Comparison of ENCODE assay signal across 27 cellular contexts in genomic region chr16:1142911-1143310, GRCh38. TPM values are rescaled to one million over a fixed set of nuclear protein-coding genes. Genes with fewer than 3 reads are reported as not detected.
DNase-seq lines count a peak whose midpoint lies in the region; TF ChIP-seq lines count a peak whose summit lies in the region.
"Had no signal": no experiment of that assay in that cellular context is flagged by ENCODE, and none has a peak within 500 bp of the region (broad histone marks: within the 10 kb centered on the region; RNA-seq: fewer than 3 reads in every experiment).

No MANE protein-coding gene starts in this region.

- TF ChIP-seq CTCF in A673 (conservative IDR thresholded peaks at IDR 0.05; ENCODE audit: low read depth, low read length) (no peak), neural progenitor cell (IDR thresholded peaks at IDR 0.05) (no peak), glutamatergic neuron (IDR thresholded peaks at IDR 0.05; ENCODE audit: partially characterized antibody, unreplicated experiment) (no peak)

- H3K4me1 Mint-ChIP-seq in neural progenitor cell: peaks cover 30% of the 10 kb centered on the region
- peaks cover 12% of the 10 kb centered on the region for H3K4me1 Mint-ChIP-seq in glutamatergic neuron (ENCODE audit: low read depth, unreplicated experiment)
- H3K4me1 Mint-ChIP-seq: CD14-positive monocyte; CD4-positive, CD25-positive, alpha-beta regulatory T cell; CD8-positive, alpha-beta memory T cell had no signal

- DNase-seq in A673 (ENCODE audit: low spot score): peak; percentile 49
- DNase-seq in NCI-H69 (lab: John Stamatoyannopoulos, UW): peak; percentile 19
- no peak for DNase-seq in neural progenitor cell (ENCODE audit: low spot score)
- DNase-seq in glutamatergic neuron: no peak
- no peak for DNase-seq in NK-92 (lab: John Stamatoyannopoulos, UW; ENCODE audit: unreplicated experiment)
- DNase-seq in NCI-H82 treated with DMSO at 0.1 percent for 48 hours (lab: John Stamatoyannopoulos, UW; ENCODE audit: unreplicated experiment): no peak
- DNase-seq in pons (ENCODE audit: low spot score): no peak
- DNase-seq: ACHN; BE2C; C1 segment of cervical spinal cord; CD4-positive, alpha-beta memory T cell; CD4-positive, CD25-positive, alpha-beta regulatory T cell; CD8-positive, alpha-beta memory T cell; COR-L47; DMS 273 treated with DMSO at 0.1 percent for 48 hours; DMS153; DMS53; DMS79; DND-41; EL; GDM1 had no signal

- H3K9me3 ChIP-seq in A673 (ENCODE audit: low read depth, low read length, poor library complexity, severe bottlenecking): no peaks in the 10 kb centered on the region
- H3K9me3 ChIP-seq in BLaER1 treated with 17β-estradiol and CSF1 and Interleukin-3, amounts not matched to agents 10 nM and 100 nM (replicated peaks in 1 of 11): peaks cover 0 to 3% (median 0%) of the 10 kb centered on the region in 11 experiments; a peak in 1 of 22 replicates
- H3K9me3 ChIP-seq in neural progenitor cell (ENCODE audit: low read depth): no peaks in the 10 kb centered on the region
- H3K9me3 ChIP-seq: BE2C had no signal

- intact Hi-C loops in A673 (cut with micrococcal nuclease; ENCODE audit: unreplicated experiment): no loop called here

- H3K36me3 Mint-ChIP-seq in neural progenitor cell (no peaks in the 10 kb centered on the region), glutamatergic neuron (ENCODE audit: unreplicated experiment) (no peaks in the 10 kb centered on the region)
- H3K36me3 Mint-ChIP-seq: CD14-positive monocyte; CD4-positive, alpha-beta memory T cell; CD4-positive, CD25-positive, alpha-beta regulatory T cell; CD8-positive, alpha-beta memory T cell had no signal

- H3K9me3 Mint-ChIP-seq in neural progenitor cell (peaks cover 4% of the 10 kb centered on the region), glutamatergic neuron (ENCODE audit: unreplicated experiment) (peaks cover 2% of the 10 kb centered on the region)

- peaks cover 33% of the 10 kb centered on the region for H3K27me3 Mint-ChIP-seq in neural progenitor cell (ENCODE audit: insufficient read depth, low read depth)
- peaks cover 15% of the 10 kb centered on the region for H3K27me3 Mint-ChIP-seq in glutamatergic neuron (ENCODE audit: unreplicated experiment)

- H3K27me3 ChIP-seq in A673 (replicated peaks; ENCODE audit: insufficient read depth, low read depth, low read length, poor library complexity) (no peaks in the 10 kb centered on the region), neural progenitor cell (no peaks in the 10 kb centered on the region)
- peaks cover 0 to 20% (median 0%) of the 10 kb centered on the region in 11 experiments; a peak in 7 of 22 replicates for H3K27me3 ChIP-seq in BLaER1 treated with 17β-estradiol and CSF1 and Interleukin-3, amounts not matched to agents 10 nM and 100 nM
- H3K27me3 ChIP-seq: BE2C had no signal

- no TSS peak for BruUV-seq in A673 (replicated peaks; lab: Mats Ljungman, UMichigan)

- H3K79me2 ChIP-seq in neural progenitor cell (ENCODE audit: low read depth): no peaks in the 10 kb centered on the region

- H4K20me1 ChIP-seq in BLaER1 treated with 17β-estradiol and CSF1 and Interleukin-3, amounts not matched to agents 10 nM and 100 nM: peaks cover 0 to 17% (median 0%) of the 10 kb centered on the region in 11 experiments; a peak in 5 of 22 replicates
- no peaks in the 10 kb centered on the region for H4K20me1 ChIP-seq in neural progenitor cell (ENCODE audit: low read depth)

- H3K4me3 ChIP-seq in A673 (ENCODE audit: low read depth, low read length, poor library complexity, severe bottlenecking) (no peak overlapping the region), neural progenitor cell (no peak overlapping the region)
- H3K4me3 ChIP-seq in BLaER1 treated with 17β-estradiol and CSF1 and Interleukin-3, amounts not matched to agents 10 nM and 100 nM: no peak overlapping the region
- H3K4me3 ChIP-seq: A549, GM12878 had no signal

- H3K4me3 Mint-ChIP-seq in neural progenitor cell (peak overlapping the region; percentile 27), glutamatergic neuron (ENCODE audit: unreplicated experiment) (no peak overlapping the region)
- H3K4me3 Mint-ChIP-seq: CD14-positive monocyte; CD4-positive, alpha-beta memory T cell; CD8-positive, alpha-beta memory T cell had no signal

- H2AFZ ChIP-seq in neural progenitor cell (replicated peaks): no peak overlapping the region

- H3K27ac Mint-ChIP-seq in neural progenitor cell (no peak overlapping the region), glutamatergic neuron (ENCODE audit: unreplicated experiment) (no peak overlapping the region)
- H3K27ac Mint-ChIP-seq: CD4-positive, alpha-beta memory T cell; CD4-positive, CD25-positive, alpha-beta regulatory T cell had no signal

- peaks cover 18% of the 10 kb centered on the region for H3F3A ChIP-seq in neural progenitor cell (ENCODE audit: low read depth)

- CTCF ChIA-PET in A673 (lab: Charles Lee): no interaction called here

- peak overlapping the region in 8 of 11 experiments; percentile 10 to 95 (median 82); a peak in 11 of 22 replicates for H3K4me2 ChIP-seq in BLaER1 treated with 17β-estradiol and CSF1 and Interleukin-3, amounts not matched to agents 10 nM and 100 nM
- H3K4me2 ChIP-seq in neural progenitor cell: no peak overlapping the region
- H3K4me2 ChIP-seq: A549 had no signal

- POLR2A ChIA-PET in A673 (lab: Charles Lee; ENCODE audit: low non-redundant PET): no interaction called here

- H3K9ac ChIP-seq in BLaER1 treated with 17β-estradiol and CSF1 and Interleukin-3, amounts not matched to agents 10 nM and 100 nM: no peak overlapping the region
- H3K9ac ChIP-seq in neural progenitor cell: no peak overlapping the region

- no peaks in the 10 kb centered on the region for H3K4me1 ChIP-seq in A673 (ENCODE audit: insufficient read depth, low read length, poor library complexity, severe bottlenecking)
- H3K4me1 ChIP-seq in BLaER1 treated with 17β-estradiol and CSF1 and Interleukin-3, amounts not matched to agents 10 nM and 100 nM: peaks cover 6 to 74% (median 57%) of the 10 kb centered on the region in 10 experiments; a peak in 17 of 20 replicates
- H3K4me1 ChIP-seq in neural progenitor cell: peaks cover 24% of the 10 kb centered on the region
- H3K4me1 ChIP-seq: A549, BE2C had no signal

- H3K27ac ChIP-seq in A673 (ENCODE audit: low read depth, low read length, poor library complexity, severe bottlenecking) (no peak overlapping the region), neural progenitor cell (no peak overlapping the region)
- H3K27ac ChIP-seq in BLaER1 treated with 17β-estradiol and CSF1 and Interleukin-3, amounts not matched to agents 10 nM and 100 nM: no peak overlapping the region
- H3K27ac ChIP-seq: 22Rv1, A549 had no signal

- no peaks in the 10 kb centered on the region for H3K36me3 ChIP-seq in A673 (ENCODE audit: insufficient read depth, low read length, poor library complexity, severe bottlenecking)
- H3K36me3 ChIP-seq in BLaER1 treated with 17β-estradiol and CSF1 and Interleukin-3, amounts not matched to agents 10 nM and 100 nM: no peaks in the 10 kb centered on the region
- H3K36me3 ChIP-seq in neural progenitor cell: no peaks in the 10 kb centered on the region
- H3K36me3 ChIP-seq: BE2C had no signal

RNA-seq across cellular contexts. Expression of gene CACNA1H, which starts 10.0 kb away (rescaled TPM):
- total RNA-seq in A673 (2021) (19.7 and 25.0 TPM in 2 replicates), neural progenitor cell (ENCODE audit: low replicate concordance) (9.5 and 32.6 TPM in 2 replicates), glutamatergic neuron (ENCODE audit: unreplicated experiment) (161 TPM)

RNA-seq across cellular contexts. Expression of gene C1QTNF8, which starts 46.9 kb away (rescaled TPM):
- total RNA-seq in A673 (2021): not detected in 2 replicates
- not detected in 2 replicates for total RNA-seq in neural progenitor cell (ENCODE audit: low replicate concordance)
- not detected for total RNA-seq in glutamatergic neuron (ENCODE audit: unreplicated experiment)
- total RNA-seq: CD4-positive, alpha-beta memory T cell; CD4-positive, CD25-positive, alpha-beta regulatory T cell; CD8-positive, alpha-beta memory T cell; Daoy; GM12878 had no signal

Comparison
In these comparisons a context has a peak if more than half of its experiments do, and no peak if none do; other contexts are left out.
1. DNase-seq: peak in A673 (single experiment) and NCI-H69 (single experiment); none in neural progenitor cell (single experiment), glutamatergic neuron (single experiment), NK-92 (single experiment), NCI-H82 treated with DMSO at 0.1 percent for 48 hours (single experiment) and pons (single experiment).